ENCODE assay signal across 8 cellular contexts in genomic region chr5:138439537-138440225, GRCh38. TPM values are rescaled to one million over a fixed set of nuclear protein-coding genes. Genes with fewer than 3 reads are reported as not detected.
DNase-seq lines count a peak whose midpoint lies in the region; ATAC-seq, FAIRE-seq and TF ChIP-seq lines count a peak whose summit lies in the region.

No MANE protein-coding gene starts in this region.

- no peaks in the 10 kb centered on the region for H3K9me3 ChIP-seq in fibroblast of lung (ENCODE audit: control insufficient read depth, insufficient read depth, low read depth, low read length)
- no peaks in the 10 kb centered on the region for H3K9me3 ChIP-seq in prostate gland

- H3K4me3 ChIP-seq in fibroblast of lung (replicated peaks in 1 of 4; ENCODE audit: control extremely low read depth in 1 of 4, insufficient read depth in 1 of 4, low read depth in 3 of 4, low read length in 4 of 4), result peak overlapping the region; percentile 41 to 66 (median 56)
- peak overlapping the region; percentile 34 to 39 for H3K4me3 ChIP-seq in prostate gland

- CTCF ChIA-PET in RWPE1 (lab: Yijun Ruan, JAX), result interaction anchor here (0.6 to 2.4 kb wide), 4 partner anchors 9 to 233 kb away, joined by 3 to 11 read pairs (median 3); partner anchors contain the start of gene KDM3B

- POLR2A ChIA-PET in RWPE1 (lab: Yijun Ruan, JAX; ENCODE audit: low non-redundant PET), result no interaction called here

- TF ChIP-seq POLR2A in GM12892 (IDR thresholded peaks at IDR 0.05; ENCODE audit: low read depth, low read length), result no peak
- no peak for TF ChIP-seq POLR2A in prostate gland (IDR thresholded peaks at IDR 0.05)

- ATAC-seq in GM21515 (IDR thresholded peaks at IDR 0.05; ENCODE audit: unreplicated experiment) (no peak), HG03457 (IDR thresholded peaks at IDR 0.05; ENCODE audit: unreplicated experiment) (no peak), HG03139 (IDR thresholded peaks at IDR 0.05; ENCODE audit: unreplicated experiment) (no peak)

- H3K36me3 ChIP-seq in fibroblast of lung (ENCODE audit: control insufficient read depth, insufficient read depth, low read length) (peaks cover 9% of the 10 kb centered on the region), prostate gland (peaks cover 0 to 11% of the 10 kb centered on the region in 2 donors)

- peak overlapping the region; percentile 38 for H3K9ac ChIP-seq in fibroblast of lung (ENCODE audit: insufficient read depth, low read length)

- peak overlapping the region; percentile 38 for H3K27ac ChIP-seq in RWPE1
- no peak overlapping the region for H3K27ac ChIP-seq in fibroblast of lung (ENCODE audit: insufficient read depth, low read length)
- H3K27ac ChIP-seq in prostate gland, result no peak overlapping the region

- no peaks in the 10 kb centered on the region for H3K79me2 ChIP-seq in fibroblast of lung (ENCODE audit: control insufficient read depth, insufficient read depth, low read length)

- peak overlapping the region; percentile 93 for H3K4me2 ChIP-seq in fibroblast of lung (ENCODE audit: extremely low read depth, insufficient read depth, low read length)

- TF ChIP-seq CTCF in RWPE1 (conservative IDR thresholded peaks at IDR 0.05; ENCODE audit: low read depth) (no peak), fibroblast of lung (conservative IDR thresholded peaks at IDR 0.05 in 1 of 2, IDR thresholded peaks at IDR 0.05 in 1 of 2; ENCODE audit: low read depth in 1 of 2, low read length in 2 of 2) (no peak), prostate gland (IDR thresholded peaks at IDR 0.05) (no peak)

- no peaks in the 10 kb centered on the region for H4K20me1 ChIP-seq in fibroblast of lung (ENCODE audit: control insufficient read depth, extremely low read depth, insufficient read depth, low read length)

- WGBS in prostate gland, result 20% methylated on average over 21 of the region's 21 CpGs

- H3K4me1 ChIP-seq in fibroblast of lung (ENCODE audit: control insufficient read depth, extremely low read depth, insufficient read depth, low read length) (peaks cover 10% of the 10 kb centered on the region), prostate gland (replicated peaks) (no peaks in the 10 kb centered on the region)

- H2AFZ ChIP-seq in fibroblast of lung (ENCODE audit: low read length), result peak overlapping the region; percentile 50

- H3K27me3 ChIP-seq in fibroblast of lung (ENCODE audit: control insufficient read depth, insufficient read depth, low read length) (no peaks in the 10 kb centered on the region), prostate gland (replicated peaks; ENCODE audit: insufficient read depth) (no peaks in the 10 kb centered on the region)

- DNase-seq in GM12892 (ENCODE audit: insufficient read length), result peak; percentile 40
- DNase-seq in RWPE1 (ENCODE audit: low spot score), result no peak
- no peak for DNase-seq in fibroblast of lung (ENCODE audit: low read depth in 2 of 2)
- no peak for DNase-seq in prostate gland (ENCODE audit: low spot score)
- DNase-seq in posterior vena cava (ENCODE audit: low spot score), result no peak

- intact Hi-C loops in prostate gland (cut with DNase I), result no loop called here
- intact Hi-C loops in posterior vena cava (cut with DNase I), result no loop called here

- no peak for FAIRE-seq in GM12892 (lab: Jason Lieb, UNC)

RNA-seq across cellular contexts. Expression of gene REEP2, which starts 0.8 kb away (rescaled TPM):
- polyA plus RNA-seq in GM12892 (2012; ENCODE audit: missing spikeins), result 1.3 TPM
- total RNA-seq in fibroblast of lung (5.9 and 14.4 TPM in 2 replicates), prostate gland (10 to 100 TPM in 1 of 2 donors, 1 to 10 TPM in 1; 4.1 to 21.2 TPM), posterior vena cava (10 to 100 TPM; 12.5 to 13.0 TPM)
- 6.1 and 17.7 TPM in 2 replicates for polyA plus RNA-seq in fibroblast of lung
- 10.3 and 24.5 TPM in 2 replicates for polyA plus RNA-seq in fibroblast of lung (2012)
- 22.1 and 98.6 TPM in 2 replicates for polyA minus RNA-seq in fibroblast of lung (ENCODE audit: low replicate concordance)

RNA-seq across cellular contexts. Expression of gene EGR1, which starts 25.6 kb away (rescaled TPM):
- 23.9 TPM for polyA plus RNA-seq in GM12892 (2012; ENCODE audit: missing spikeins)
- 7.2 and 8.8 TPM in 2 replicates for total RNA-seq in fibroblast of lung
- polyA plus RNA-seq in fibroblast of lung, result 5.8 and 50.9 TPM in 2 replicates
- polyA plus RNA-seq in fibroblast of lung (2012), result 30.1 and 144 TPM in 2 replicates
- polyA minus RNA-seq in fibroblast of lung (ENCODE audit: low replicate concordance), result 49.5 and 146 TPM in 2 replicates
- 10 to 100 TPM; 12.2 to 19.5 TPM for total RNA-seq in prostate gland
- total RNA-seq in posterior vena cava, result 100 to 1,000 TPM; 115 to 412 TPM

Comparison
In these comparisons a context has a peak if more than half of its experiments do, and no peak if none do; other contexts are left out.
1. RNA of gene EGR1, which starts 25.6 kb away (total RNA-seq): 115 to 412 TPM in posterior vena cava; 12.2 to 19.5 TPM in prostate gland and 7.2 to 8.8 TPM in fibroblast of lung; every median in the first group is over 4 times any median in the second.